8 cellular contexts compared by ENCODE assay signal in genomic region chr6:36599791-36600209, GRCh38. TPM values are rescaled to one million over a fixed set of nuclear protein-coding genes. Genes with fewer than 3 reads are reported as not detected.
DNase-seq lines count a peak whose midpoint lies in the region; ATAC-seq, FAIRE-seq and TF ChIP-seq lines count a peak whose summit lies in the region.

No MANE protein-coding gene starts in this region.

- intact Hi-C loops in CD4-positive, alpha-beta memory T cell (cut with micrococcal nuclease): no loop called here

- H3K79me2 ChIP-seq in astrocyte (ENCODE audit: insufficient read depth, low read length): peaks cover 100% of the 10 kb centered on the region

- H3K9ac ChIP-seq in astrocyte (ENCODE audit: low read length): peak overlapping the region; percentile 99

- CTCF ChIA-PET in CD4-positive, alpha-beta memory T cell (lab: Charles Lee; ENCODE audit: partially characterized antibody): interaction anchor here (1.0 to 2.0 kb wide), 4 partner anchors 15 to 176 kb away, joined by 3 to 8 read pairs (median 4); no protein-coding TSS in a partner anchor

- no peak for TF ChIP-seq CTCF in astrocyte (IDR thresholded peaks at IDR 0.05; ENCODE audit: insufficient read depth, low read depth, low read length)

- no peaks in the 10 kb centered on the region for H3K9me3 ChIP-seq in CD4-positive, alpha-beta memory T cell (ENCODE audit: control insufficient read depth in 1 of 2, low read length in 2 of 2)
- H3K9me3 ChIP-seq in astrocyte (ENCODE audit: insufficient read depth, low read depth, low read length): no peaks in the 10 kb centered on the region

- H3K4me1 ChIP-seq in CD4-positive, alpha-beta memory T cell (ENCODE audit: insufficient read depth, low read length): peaks cover 82% of the 10 kb centered on the region
- H3K4me1 ChIP-seq in astrocyte (ENCODE audit: insufficient read depth, low read length): peaks cover 37% of the 10 kb centered on the region

- peak overlapping the region; percentile 48 to 97 (median 92) for H3K27ac Mint-ChIP-seq in CD4-positive, alpha-beta memory T cell
- H3K27ac Mint-ChIP-seq in astrocyte (ENCODE audit: unreplicated experiment): peak overlapping the region; percentile 59

- H2AFZ ChIP-seq in astrocyte (ENCODE audit: low read depth, low read length): no peak overlapping the region

- DNase-seq in CD4-positive, alpha-beta memory T cell: peak; percentile 59 to 82 (median 66)
- DNase-seq in T-helper 1 cell (peak; percentile 29 to 70 (median 62)), astrocyte (ENCODE audit: low read depth) (peak; percentile 55), iris pigment epithelial cell (ENCODE audit: low read depth) (peak; percentile 66), SHP77 treated with DMSO at 0.1 percent for 48 hours (lab: John Stamatoyannopoulos, UW) (no peak), HK-2 (ENCODE audit: unreplicated experiment) (no peak)
- DNase-seq in stimulated activated CD4-positive, alpha-beta T cell treated with anti-CD3 and anti-CD28 coated beads, Interleukin-4, amount 100 ng/mL, for 1 hour: peak; percentile 54

- peak overlapping the region in 1 of 2 donors; percentile 89 for H3K4me3 ChIP-seq in CD4-positive, alpha-beta memory T cell (ENCODE audit: low read length in 2 of 2)
- peak overlapping the region; percentile 98 for H3K4me3 ChIP-seq in astrocyte (ENCODE audit: insufficient read depth, low read depth, low read length)

- H3K27me3 ChIP-seq in CD4-positive, alpha-beta memory T cell (ENCODE audit: insufficient read depth, low read length): no peaks in the 10 kb centered on the region
- H3K27me3 ChIP-seq in astrocyte (ENCODE audit: insufficient read depth, low read length): no peaks in the 10 kb centered on the region

- peaks cover 0 to 14% (median 0%) of the 10 kb centered on the region in 8 donors for H3K9me3 Mint-ChIP-seq in CD4-positive, alpha-beta memory T cell
- H3K9me3 Mint-ChIP-seq in astrocyte (ENCODE audit: unreplicated experiment): no peaks in the 10 kb centered on the region

- ATAC-seq in HG03039 (IDR thresholded peaks at IDR 0.05; ENCODE audit: unreplicated experiment): no peak

- peaks cover 51 to 87% (median 67%) of the 10 kb centered on the region in 4 donors for H3K4me1 Mint-ChIP-seq in CD4-positive, alpha-beta memory T cell
- peaks cover 53% of the 10 kb centered on the region for H3K4me1 Mint-ChIP-seq in astrocyte (ENCODE audit: low read depth, unreplicated experiment)

- FAIRE-seq in astrocyte (lab: Jason Lieb, UNC): no peak

- H3K27ac ChIP-seq in CD4-positive, alpha-beta memory T cell (ENCODE audit: low read depth, low read length): peak overlapping the region; percentile 94
- H3K27ac ChIP-seq in astrocyte (ENCODE audit: low read depth, low read length): peak overlapping the region; percentile 9

- peaks cover 100% of the 10 kb centered on the region for H4K20me1 ChIP-seq in astrocyte (ENCODE audit: insufficient read depth, low read length)

- no peaks in the 10 kb centered on the region for H3K27me3 Mint-ChIP-seq in CD4-positive, alpha-beta memory T cell
- no peaks in the 10 kb centered on the region for H3K27me3 Mint-ChIP-seq in astrocyte (ENCODE audit: low read depth, unreplicated experiment)

- POLR2A ChIA-PET in CD4-positive, alpha-beta memory T cell (lab: Charles Lee; ENCODE audit: partially characterized antibody): interaction anchor here (1.1 to 12.4 kb wide), 9 partner anchors 9 to 177 kb away, joined by 4 to 214 read pairs (median 7); partner anchors contain the start of genes CDKN1A, KCTD20 and STK38

- H3K4me2 ChIP-seq in astrocyte (ENCODE audit: low read length): peak overlapping the region; percentile 86

- peak overlapping the region; percentile 83 to 99 (median 90) for H3K4me3 Mint-ChIP-seq in CD4-positive, alpha-beta memory T cell
- peak overlapping the region; percentile 99 for H3K4me3 Mint-ChIP-seq in astrocyte (ENCODE audit: unreplicated experiment)

- H3K36me3 Mint-ChIP-seq in CD4-positive, alpha-beta memory T cell: peaks cover 87 to 94% of the 10 kb centered on the region in 2 donors
- H3K36me3 Mint-ChIP-seq in astrocyte (ENCODE audit: low read depth, unreplicated experiment): peaks cover 53% of the 10 kb centered on the region

- H3K36me3 ChIP-seq in CD4-positive, alpha-beta memory T cell (ENCODE audit: insufficient read depth, low read length): peaks cover 79% of the 10 kb centered on the region
- H3K36me3 ChIP-seq in astrocyte (ENCODE audit: insufficient read depth, low read length): peaks cover 85% of the 10 kb centered on the region

RNA-seq across cellular contexts. Expression of gene SRSF3, which starts 5.6 kb away (rescaled TPM):
- 100 to 1,000 TPM; 337 to 350 TPM for total RNA-seq in CD4-positive, alpha-beta memory T cell
- polyA plus RNA-seq in CD4-positive, alpha-beta memory T cell: 100 to 1,000 TPM; 293 to 328 TPM
- 237 and 260 TPM in 2 replicates for total RNA-seq in astrocyte

RNA-seq across cellular contexts. Expression of gene STK38, which starts 52.5 kb away (rescaled TPM):
- total RNA-seq in CD4-positive, alpha-beta memory T cell: 100 to 1,000 TPM; 186 to 190 TPM
- 100 to 1,000 TPM in 1 of 2 donors, 10 to 100 TPM in 1; 54.3 to 124 TPM for polyA plus RNA-seq in CD4-positive, alpha-beta memory T cell
- 53.9 and 54.1 TPM in 2 replicates for total RNA-seq in astrocyte

Comparison
In these comparisons a context has a peak if more than half of its experiments do, and no peak if none do; other contexts are left out.
1. DNase-seq: peak in CD4-positive, alpha-beta memory T cell (5 of 5), T-helper 1 cell (5 of 5), astrocyte (single experiment), iris pigment epithelial cell (single experiment) and stimulated activated CD4-positive, alpha-beta T cell treated with anti-CD3 and anti-CD28 coated beads, Interleukin-4, amount 100 ng/mL, for 1 hour (single experiment); none in SHP77 treated with DMSO at 0.1 percent for 48 hours (single experiment) and HK-2 (single experiment).